ENCODE assay signal across 2 cellular contexts in the genomic region with DNA sequence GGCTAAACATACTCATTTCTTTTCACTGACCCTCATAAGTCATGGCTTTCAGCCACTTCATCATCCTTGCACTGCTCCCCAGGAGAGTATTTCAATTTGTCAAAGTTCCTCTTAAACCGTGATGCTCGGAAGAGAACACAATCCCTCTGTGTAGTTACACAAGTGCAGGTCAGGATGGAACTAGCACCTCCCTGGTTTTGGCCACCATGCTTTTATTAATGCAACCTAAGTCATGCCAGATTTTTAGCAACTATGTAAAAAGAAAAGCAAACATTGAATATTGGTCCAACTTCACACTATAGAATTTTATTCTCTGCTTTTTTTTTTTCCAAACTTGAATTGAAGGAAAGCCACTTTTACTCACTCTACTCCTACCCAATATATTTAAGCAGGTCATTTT.
TF ChIP-seq lines count a peak whose summit lies in the region.

No MANE protein-coding gene starts in this region.

TF ChIP-seq in SK-N-SH treated with all-trans-retinoic acid at 6 μM for 48 hours, 23 proteins besides CTCF, POLR2A, EP300 and RAD21 (continued from another document):
- TF ChIP-seq, protein P1, sequence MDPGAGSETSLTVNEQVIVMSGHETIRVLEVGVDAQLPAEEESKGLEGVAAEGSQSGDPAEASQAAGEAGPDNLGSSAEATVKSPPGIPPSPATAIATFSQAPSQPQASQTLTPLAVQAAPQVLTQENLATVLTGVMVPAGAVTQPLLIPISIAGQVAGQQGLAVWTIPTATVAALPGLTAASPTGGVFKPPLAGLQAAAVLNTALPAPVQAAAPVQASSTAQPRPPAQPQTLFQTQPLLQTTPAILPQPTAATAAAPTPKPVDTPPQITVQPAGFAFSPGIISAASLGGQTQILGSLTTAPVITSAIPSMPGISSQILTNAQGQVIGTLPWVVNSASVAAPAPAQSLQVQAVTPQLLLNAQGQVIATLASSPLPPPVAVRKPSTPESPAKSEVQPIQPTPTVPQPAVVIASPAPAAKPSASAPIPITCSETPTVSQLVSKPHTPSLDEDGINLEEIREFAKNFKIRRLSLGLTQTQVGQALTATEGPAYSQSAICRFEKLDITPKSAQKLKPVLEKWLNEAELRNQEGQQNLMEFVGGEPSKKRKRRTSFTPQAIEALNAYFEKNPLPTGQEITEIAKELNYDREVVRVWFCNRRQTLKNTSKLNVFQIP (CRISPR knock-in tag; IDR thresholded peaks at IDR 0.05; ENCODE audit: borderline replicate concordance, low read depth), result no peak
- no peak for TF ChIP-seq ZC3H10 (CRISPR knock-in tag; IDR thresholded peaks at IDR 0.05)
TF ChIP-seq in SK-N-SH treated with all-trans-retinoic acid at 6 μM for 48 hours: peak in this region for 1.

TF ChIP-seq in SK-N-SH, 30 proteins besides CTCF, POLR2A, EP300 and RAD21 (continued from another document):
- TF ChIP-seq, protein P2, sequence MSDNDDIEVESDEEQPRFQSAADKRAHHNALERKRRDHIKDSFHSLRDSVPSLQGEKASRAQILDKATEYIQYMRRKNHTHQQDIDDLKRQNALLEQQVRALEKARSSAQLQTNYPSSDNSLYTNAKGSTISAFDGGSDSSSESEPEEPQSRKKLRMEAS (IDR thresholded peaks at IDR 0.05; ENCODE audit: low read depth), result no peak
- TF ChIP-seq TAF1 (IDR thresholded peaks at IDR 0.05; ENCODE audit: borderline replicate concordance, low read depth, low read length) (no peak), JUND (IDR thresholded peaks at IDR 0.05) (no peak), ELF1 (IDR thresholded peaks at IDR 0.05) (no peak), YY1 (IDR thresholded peaks at IDR 0.05; ENCODE audit: low read depth) (no peak), NFIC (IDR thresholded peaks at IDR 0.05; ENCODE audit: borderline replicate concordance) (no peak)
